ENCODE assay signal across 9 cellular contexts in genomic region chr22:33917744-33918406, GRCh38. TPM values are rescaled to one million over a fixed set of nuclear protein-coding genes. Genes with fewer than 3 reads are reported as not detected.
DNase-seq lines count a peak whose midpoint lies in the region; ATAC-seq, FAIRE-seq and TF ChIP-seq lines count a peak whose summit lies in the region.
"Had no signal": no experiment of that assay in that cellular context is flagged by ENCODE, and none has a peak within 500 bp of the region (broad histone marks: within the 10 kb centered on the region; RNA-seq: fewer than 3 reads in every experiment).

No MANE protein-coding gene starts in this region.

- peaks cover 15% of the 10 kb centered on the region for H3K27me3 ChIP-seq in lower lobe of right lung (ENCODE audit: low read depth)

- 70% methylated on average over 10 of the region's 10 CpGs for WGBS in A549 (ENCODE audit: missing lambda C conversion rate)

- CTCF ChIA-PET in A549 (lab: Yijun Ruan, JAX): interaction anchor here (0.6 to 1.3 kb wide), 5 partner anchors 33 to 1106 kb away, joined by 3 to 4 read pairs (median 4); no protein-coding TSS in a partner anchor

- H3K9me3 ChIP-seq in A549: no peaks in the 10 kb centered on the region
- no peaks in the 10 kb centered on the region for H3K9me3 ChIP-seq in lower lobe of right lung

- TF ChIP-seq POLR2A in A549 (IDR thresholded peaks at IDR 0.05; ENCODE audit: low read length): no peak

- peak; percentile 33 to 53; a peak in 4 of 5 replicates for TF ChIP-seq RAD21 in A549 (conservative IDR thresholded peaks at IDR 0.05 in 1 of 2, IDR thresholded peaks at IDR 0.05 in 1 of 2)

- ATAC-seq in A549 (no peak), lower lobe of right lung (no peak), HG03135 (IDR thresholded peaks at IDR 0.05; ENCODE audit: unreplicated experiment) (no peak), GM18511 (IDR thresholded peaks at IDR 0.05; ENCODE audit: unreplicated experiment) (no peak)

- DNase-seq in A549 (ENCODE audit: low read depth in 1 of 2, low spot score in 1 of 2) (peak in 1 of 2 experiments; percentile 26), GM13977 (ENCODE audit: low spot score) (peak; percentile 49), lower lobe of right lung (no peak), H4 (ENCODE audit: low spot score) (no peak)
- DNase-seq in stimulated activated naive CD4-positive, alpha-beta T cell (lab: John Stamatoyannopoulos, UW): no peak

- POLR2A ChIA-PET in A549 (lab: Yijun Ruan, JAX): no interaction called here

- no peak overlapping the region for H3K4me2 ChIP-seq in A549

- 0 out of 3 replicates have a peak, but pooled peaks have one; percentile 10 for TF ChIP-seq CTCF in A549 (IDR thresholded peaks at IDR 0.05)
- TF ChIP-seq CTCF in GM13977 (IDR thresholded peaks at IDR 0.05; ENCODE audit: extremely low read depth, insufficient read depth, missing control alignments): peak; percentile 51
- peak; percentile 32 for TF ChIP-seq CTCF in WI38 (IDR thresholded peaks at IDR 0.05; ENCODE audit: low read depth, low read length)
- TF ChIP-seq CTCF in lower lobe of right lung (IDR thresholded peaks at IDR 0.05): peak; percentile 9

- FAIRE-seq in A549 (lab: Jason Lieb, UNC): no peak

- in situ Hi-C loops in GM13977 (cut with MboI; ENCODE audit: low pct_unique_long_range_greater_than_20kb, low sequenced_read_pairs, unreplicated experiment): loop anchor here (25.0 kb wide), 2 partner anchors 406 to 631 kb away; no protein-coding TSS in a partner anchor

- H3K27ac ChIP-seq in A549 (no peak overlapping the region), lower lobe of right lung (no peak overlapping the region)
- H3K27ac ChIP-seq: RWPE1 had no signal

- H3K4me3 ChIP-seq in A549 (no peak overlapping the region), WI38 (ENCODE audit: low read depth, low read length) (no peak overlapping the region), lower lobe of right lung (no peak overlapping the region)

- H3K4me1 ChIP-seq in A549 (peaks cover 9% of the 10 kb centered on the region; the same call in 2 of the 3 replicates), lower lobe of right lung (peaks cover 30% of the 10 kb centered on the region)

- intact Hi-C loops in lower lobe of right lung (cut with DNase I): no loop called here

- no peaks in the 10 kb centered on the region for H3K36me3 ChIP-seq in lower lobe of right lung

- TF ChIP-seq EP300 in A549 (IDR thresholded peaks at IDR 0.05): no peak

TF ChIP-seq in A549, 52 proteins besides CTCF, POLR2A, EP300 and RAD21:
- TF ChIP-seq RNF2 (IDR thresholded peaks at IDR 0.05; ENCODE audit: borderline replicate concordance, low read depth): no peak
- peak; percentile 15; the same call in 1 of the 3 replicates for TF ChIP-seq SMC3 (IDR thresholded peaks at IDR 0.05)

RNA-seq across cellular contexts. Expression of gene LARGE1, which starts 2.4 kb away (rescaled TPM):
- polyA plus RNA-seq in A549 (2011; rRNA removed) (5.8 and 8.6 TPM in 2 replicates), A549 (2017; fragmentation: RNase III; extraction: RNeasy Plus Mini Kit Qiagen cat#74134 plus additional on column Dnase treatment) (2.3 to 2.7 TPM (median 2.6 TPM) in 3 replicates)
- 3.0 and 3.6 TPM in 2 replicates for polyA plus RNA-seq in A549 (2012; cell fraction: cytosol; rRNA removed)
- polyA plus RNA-seq in A549 (2012; cell fraction: nucleus; rRNA removed): 3.7 and 4.7 TPM in 2 replicates
- polyA minus RNA-seq in A549 (2011; rRNA and poly(A)+ RNA removed): 16.2 and 19.1 TPM in 2 replicates
- total RNA-seq in lower lobe of right lung: 27.4 TPM
- 3.9 and 4.6 TPM in 2 replicates for total RNA-seq in H4 (2014; rRNA removed; shearing (Covaris generic))
